17 cellular contexts compared by ENCODE assay signal in genomic region chr7:157954901-157955300, GRCh38.
"Had no signal": no experiment of that assay in that cellular context is flagged by ENCODE, and none has a peak within 500 bp of the region (broad histone marks: within the 10 kb centered on the region; RNA-seq: fewer than 3 reads in every experiment).

No MANE protein-coding gene starts in this region.

- H3K27me3 ChIP-seq: SJSA1 had no signal

- H3K27ac ChIP-seq: SJSA1, SK-N-MC had no signal

- H3K36me3 ChIP-seq: SJSA1 had no signal

- H3K4me3 ChIP-seq: SJSA1, SK-N-MC had no signal

- DNase-seq: KBM-7, NCI-H1092, NCI-H1105 treated with DMSO at 0.1 percent for 48 hours, NCI-H1436, NCI-H2029, NCI-H2081 treated with DMSO at 0.1 percent for 48 hours, NCI-H2171, NCI-H226, NCI-H446, NCI-H510A, NCI-H524 treated with DMSO at 0.1 percent for 48 hours, NCI-H774, Right ventricle myocardium superior, RPMI8226, SIG-M5 had no signal

- H3K4me1 ChIP-seq: SJSA1 had no signal
